17 cellular contexts compared by ENCODE assay signal in genomic region chr5:151243564-151243963, GRCh38. TPM values are rescaled to one million over a fixed set of nuclear protein-coding genes. Genes with fewer than 3 reads are reported as not detected.
DNase-seq lines count a peak whose midpoint lies in the region; ATAC-seq and TF ChIP-seq lines count a peak whose summit lies in the region.
"Had no signal": no experiment of that assay in that cellular context is flagged by ENCODE, and none has a peak within 500 bp of the region (broad histone marks: within the 10 kb centered on the region; RNA-seq: fewer than 3 reads in every experiment).

No MANE protein-coding gene starts in this region.

- H3K4me1 Mint-ChIP-seq in activated CD8-positive, alpha-beta T cell treated with anti-CD3 and anti-CD28 coated beads for 36 hours (ENCODE audit: low read depth) = peaks cover 23% of the 10 kb centered on the region
- H3K4me1 Mint-ChIP-seq in activated CD8-positive, alpha-beta T cell treated with anti-CD3 and anti-CD28 coated beads, Interleukin-2, amount 10 ng/mL, durations not matched to agents 7 days and 5 days (ENCODE audit: low read depth) = peaks cover 32% of the 10 kb centered on the region
- H3K4me1 Mint-ChIP-seq in activated T-cell treated with anti-CD3 and anti-CD28 coated beads, Interleukin-2, amount 50 U/mL, for 4 hours (ENCODE audit: low read depth) = peaks cover 13% of the 10 kb centered on the region

- H3K9me3 Mint-ChIP-seq in activated CD8-positive, alpha-beta T cell treated with anti-CD3 and anti-CD28 coated beads for 36 hours = no peaks in the 10 kb centered on the region
- H3K9me3 Mint-ChIP-seq in activated CD8-positive, alpha-beta T cell treated with anti-CD3 and anti-CD28 coated beads, Interleukin-2, amount 10 ng/mL, durations not matched to agents 7 days and 5 days (ENCODE audit: insufficient read depth) = no peaks in the 10 kb centered on the region
- no peaks in the 10 kb centered on the region for H3K9me3 Mint-ChIP-seq in activated T-cell treated with anti-CD3 and anti-CD28 coated beads, Interleukin-2, amount 50 U/mL, for 4 hours

- CTCF ChIA-PET in activated CD8-positive, alpha-beta T cell treated with anti-CD3 and anti-CD28 coated beads for 36 hours (lab: Charles Lee) = no interaction called here
- CTCF ChIA-PET in activated CD8-positive, alpha-beta T cell treated with anti-CD3 and anti-CD28 coated beads, Interleukin-2, amount 10 ng/mL, durations not matched to agents 7 days and 5 days (lab: Charles Lee) = interaction anchor here (0.5 kb wide), 1 partner anchor 9 kb away, joined by 3 read pairs; no protein-coding TSS in a partner anchor

- no peak overlapping the region for H3K27ac Mint-ChIP-seq in activated CD8-positive, alpha-beta T cell treated with anti-CD3 and anti-CD28 coated beads for 36 hours
- no peak overlapping the region for H3K27ac Mint-ChIP-seq in activated CD8-positive, alpha-beta T cell treated with anti-CD3 and anti-CD28 coated beads, Interleukin-2, amount 10 ng/mL, durations not matched to agents 7 days and 5 days

- no peak overlapping the region for H3K4me3 Mint-ChIP-seq in activated CD8-positive, alpha-beta T cell treated with anti-CD3 and anti-CD28 coated beads for 36 hours
- no peak overlapping the region for H3K4me3 Mint-ChIP-seq in activated CD8-positive, alpha-beta T cell treated with anti-CD3 and anti-CD28 coated beads, Interleukin-2, amount 10 ng/mL, durations not matched to agents 7 days and 5 days
- H3K4me3 Mint-ChIP-seq in activated T-cell treated with anti-CD3 and anti-CD28 coated beads, Interleukin-2, amount 50 U/mL, for 4 hours = no peak overlapping the region

- POLR2A ChIA-PET in activated CD8-positive, alpha-beta T cell treated with anti-CD3 and anti-CD28 coated beads for 36 hours (lab: Charles Lee) = no interaction called here
- POLR2A ChIA-PET in activated CD8-positive, alpha-beta T cell treated with anti-CD3 and anti-CD28 coated beads, Interleukin-2, amount 10 ng/mL, durations not matched to agents 7 days and 5 days (lab: Charles Lee) = no interaction called here

- no peaks in the 10 kb centered on the region for H3K36me3 Mint-ChIP-seq in activated CD8-positive, alpha-beta T cell treated with anti-CD3 and anti-CD28 coated beads for 36 hours (ENCODE audit: low read depth)
- H3K36me3 Mint-ChIP-seq in activated CD8-positive, alpha-beta T cell treated with anti-CD3 and anti-CD28 coated beads, Interleukin-2, amount 10 ng/mL, durations not matched to agents 7 days and 5 days (ENCODE audit: low read depth) = no peaks in the 10 kb centered on the region
- H3K36me3 Mint-ChIP-seq in activated T-cell treated with anti-CD3 and anti-CD28 coated beads, Interleukin-2, amount 50 U/mL, for 4 hours (ENCODE audit: insufficient read depth) = no peaks in the 10 kb centered on the region

- TF ChIP-seq CTCF in activated CD8-positive, alpha-beta T cell treated with anti-CD3 and anti-CD28 coated beads for 36 hours (IDR thresholded peaks at IDR 0.05) = no peak

- ATAC-seq in activated CD8-positive, alpha-beta T cell treated with anti-CD3 and anti-CD28 coated beads for 36 hours = peak; percentile 38
- ATAC-seq in activated CD8-positive, alpha-beta T cell treated with anti-CD3 and anti-CD28 coated beads, Interleukin-2, amount 10 ng/mL, durations not matched to agents 7 days and 5 days = no peak
- peak; percentile 62 to 65 for ATAC-seq in activated T-cell treated with anti-CD3 and anti-CD28 coated beads, Interleukin-2, amount 50 U/mL, for 4 hours
- ATAC-seq in HG03354 (IDR thresholded peaks at IDR 0.05; ENCODE audit: poor library complexity, severe bottlenecking, unreplicated experiment) = no peak
- ATAC-seq: A549 had no signal

- DNase-seq in activated CD8-positive, alpha-beta T cell treated with anti-CD3 and anti-CD28 coated beads for 36 hours = peak; percentile 39
- no peak for DNase-seq in activated CD8-positive, alpha-beta T cell treated with anti-CD3 and anti-CD28 coated beads, Interleukin-2, amount 10 ng/mL, durations not matched to agents 7 days and 5 days
- DNase-seq in stimulated activated CD4-positive, alpha-beta T cell treated with anti-CD3 and anti-CD28 coated beads, Interleukin-15, amount 100 ng/mL, for 24 hours = peak; percentile 50
- DNase-seq in stimulated activated CD4-positive, alpha-beta T cell treated with anti-CD3 and anti-CD28 coated beads, Interleukin-4, amount 100 ng/mL, for 1 hour = no peak
- no peak for DNase-seq in activated T-cell treated with anti-CD3 and anti-CD28 coated beads, Interleukin-2, amount 50 U/mL, for 4 hours
- DNase-seq in stimulated activated CD8-positive, alpha-beta memory T cell treated with anti-CD3 and anti-CD28 coated beads, Interleukin-4, amount 100 ng/mL, for 48 hours = peak; percentile 56
- no peak for DNase-seq in HK-2 (ENCODE audit: unreplicated experiment)
- DNase-seq: DMS79 treated with DMSO at 0.1 percent for 48 hours, H7, MG63, NCI-H1092, NCI-H146, NCI-H2081 treated with DMSO at 0.1 percent for 48 hours, NCI-H510A, NCI-H774 had no signal

- intact Hi-C loops in activated CD8-positive, alpha-beta T cell treated with anti-CD3 and anti-CD28 coated beads for 36 hours (cut with micrococcal nuclease) = no loop called here

- H3K27me3 Mint-ChIP-seq in activated CD8-positive, alpha-beta T cell treated with anti-CD3 and anti-CD28 coated beads for 36 hours = no peaks in the 10 kb centered on the region
- no peaks in the 10 kb centered on the region for H3K27me3 Mint-ChIP-seq in activated CD8-positive, alpha-beta T cell treated with anti-CD3 and anti-CD28 coated beads, Interleukin-2, amount 10 ng/mL, durations not matched to agents 7 days and 5 days (ENCODE audit: low read depth)
- no peaks in the 10 kb centered on the region for H3K27me3 Mint-ChIP-seq in activated T-cell treated with anti-CD3 and anti-CD28 coated beads, Interleukin-2, amount 50 U/mL, for 4 hours (ENCODE audit: low read depth)

RNA-seq across cellular contexts. Expression of gene GM2A, which starts 9.4 kb away (rescaled TPM):
- 10 to 100 TPM; 13.3 to 13.7 TPM for total RNA-seq in activated CD8-positive, alpha-beta T cell treated with anti-CD3 and anti-CD28 coated beads for 36 hours
- 10 to 100 TPM; 19.5 to 19.6 TPM for total RNA-seq in activated CD8-positive, alpha-beta T cell treated with anti-CD3 and anti-CD28 coated beads, Interleukin-2, amount 10 ng/mL, durations not matched to agents 7 days and 5 days
- 1 to 10 TPM; 8.1 to 9.9 (median 9.0) TPM for total RNA-seq in activated T-cell treated with anti-CD3 and anti-CD28 coated beads, Interleukin-2, amount 50 U/mL, for 4 hours

RNA-seq across cellular contexts. Expression of gene CCDC69, which starts 19.7 kb away (rescaled TPM):
- 10 to 100 TPM; 33.0 to 34.5 TPM for total RNA-seq in activated CD8-positive, alpha-beta T cell treated with anti-CD3 and anti-CD28 coated beads for 36 hours
- total RNA-seq in activated CD8-positive, alpha-beta T cell treated with anti-CD3 and anti-CD28 coated beads, Interleukin-2, amount 10 ng/mL, durations not matched to agents 7 days and 5 days = 10 to 100 TPM; 87.6 to 92.7 TPM
- 10 to 100 TPM; 20.0 to 23.0 (median 21.2) TPM for total RNA-seq in activated T-cell treated with anti-CD3 and anti-CD28 coated beads, Interleukin-2, amount 50 U/mL, for 4 hours

Comparison
In these comparisons a context has a peak if more than half of its experiments do, and no peak if none do; other contexts are left out.
1. ATAC-seq: peak in activated CD8-positive, alpha-beta T cell treated with anti-CD3 and anti-CD28 coated beads for 36 hours (single experiment) and activated T-cell treated with anti-CD3 and anti-CD28 coated beads, Interleukin-2, amount 50 U/mL, for 4 hours (2 of 2); none in activated CD8-positive, alpha-beta T cell treated with anti-CD3 and anti-CD28 coated beads, Interleukin-2, amount 10 ng/mL, durations not matched to agents 7 days and 5 days (single experiment) and HG03354 (single experiment).
2. DNase-seq: peak in activated CD8-positive, alpha-beta T cell treated with anti-CD3 and anti-CD28 coated beads for 36 hours (single experiment), stimulated activated CD4-positive, alpha-beta T cell treated with anti-CD3 and anti-CD28 coated beads, Interleukin-15, amount 100 ng/mL, for 24 hours (single experiment) and stimulated activated CD8-positive, alpha-beta memory T cell treated with anti-CD3 and anti-CD28 coated beads, Interleukin-4, amount 100 ng/mL, for 48 hours (single experiment); none in activated CD8-positive, alpha-beta T cell treated with anti-CD3 and anti-CD28 coated beads, Interleukin-2, amount 10 ng/mL, durations not matched to agents 7 days and 5 days (single experiment), stimulated activated CD4-positive, alpha-beta T cell treated with anti-CD3 and anti-CD28 coated beads, Interleukin-4, amount 100 ng/mL, for 1 hour (single experiment), activated T-cell treated with anti-CD3 and anti-CD28 coated beads, Interleukin-2, amount 50 U/mL, for 4 hours (single experiment) and HK-2 (single experiment).